Comparison of ENCODE assay signal across 16 cellular contexts in genomic region chr16:67009158-67009557, GRCh38. TPM values are rescaled to one million over a fixed set of nuclear protein-coding genes. Genes with fewer than 3 reads are reported as not detected.
"Had no signal": no experiment of that assay in that cellular context is flagged by ENCODE, and none has a peak within 500 bp of the region (broad histone marks: within the 10 kb centered on the region; RNA-seq: fewer than 3 reads in every experiment).

No MANE protein-coding gene starts in this region.

- H3K4me1 Mint-ChIP-seq: memory B cell had no signal

- DNase-seq: activated CD4-positive, alpha-beta T cell treated with anti-CD3 and anti-CD28 coated beads, Interleukin-2, amount 10 ng/mL, durations not matched to agents 7 days and 5 days; anterior cingulate cortex; caudate nucleus; effector CD4-positive, alpha-beta T cell; heart left ventricle; islet precursor cell; left cardiac atrium; stimulated activated CD4-positive, alpha-beta T cell treated with anti-CD3 and anti-CD28 coated beads, Interleukin-2, amount 100 ng/mL, for 48 hours; stimulated activated naive CD8-positive, alpha-beta T cell treated with anti-CD3 and anti-CD28 coated beads, Interleukin-15, Interleukin-2, amounts not matched to agents 100 U/mL and 50 U/mL, for 24 hours; thyroid gland; upper lobe of right lung had no signal

- H3K9me3 Mint-ChIP-seq: activated CD4-positive, alpha-beta T cell treated with anti-CD3 and anti-CD28 coated beads, Interleukin-2, amount 10 ng/mL, durations not matched to agents 7 days and 5 days; dendritic cell treated with granulocyte-macrophage colony-stimulating factor and Interleukin-4, amounts not matched to agents 40 ng/mL and 50 ng/mL, for 4 days; memory B cell; natural killer cell treated with Interleukin-12 subunit alpha and Interleukin-12 subunit beta and Interleukin-15 and Interleukin-18, amount 100 ng/mL, for 72 hours had no signal

- H3K4me3 Mint-ChIP-seq: activated CD4-positive, alpha-beta T cell treated with anti-CD3 and anti-CD28 coated beads, Interleukin-2, amount 10 ng/mL, durations not matched to agents 7 days and 5 days; brain; dendritic cell treated with granulocyte-macrophage colony-stimulating factor and Interleukin-4, amounts not matched to agents 40 ng/mL and 50 ng/mL, for 4 days; memory B cell; natural killer cell treated with Interleukin-12 subunit alpha and Interleukin-12 subunit beta and Interleukin-15 and Interleukin-18, amount 100 ng/mL, for 72 hours had no signal

- H3K27me3 Mint-ChIP-seq: activated CD4-positive, alpha-beta T cell treated with anti-CD3 and anti-CD28 coated beads, Interleukin-2, amount 10 ng/mL, durations not matched to agents 7 days and 5 days had no signal

- H3K36me3 Mint-ChIP-seq: brain; memory B cell; natural killer cell treated with Interleukin-12 subunit alpha and Interleukin-12 subunit beta and Interleukin-15 and Interleukin-18, amount 100 ng/mL, for 72 hours had no signal

- H3K27ac Mint-ChIP-seq: dendritic cell treated with granulocyte-macrophage colony-stimulating factor and Interleukin-4, amounts not matched to agents 40 ng/mL and 50 ng/mL, for 4 days; memory B cell had no signal

- ATAC-seq: heart left ventricle; left cardiac atrium; natural killer cell treated with Interleukin-12 subunit alpha and Interleukin-12 subunit beta and Interleukin-15 and Interleukin-18, amount 100 ng/mL, for 72 hours; stimulated activated naive CD8-positive, alpha-beta T cell treated with anti-CD3 and anti-CD28 coated beads, Interleukin-15, Interleukin-2, amounts not matched to agents 100 U/mL and 50 U/mL, for 24 hours; upper lobe of right lung had no signal

RNA-seq across cellular contexts. Expression of gene CES3, which starts 48.1 kb away (rescaled TPM):
- total RNA-seq: fibroblast of villous mesenchyme had no signal
